8 cellular contexts compared by ENCODE assay signal in genomic region chr6:28211840-28212509, GRCh38. TPM values are rescaled to one million over a fixed set of nuclear protein-coding genes. Genes with fewer than 3 reads are reported as not detected.
DNase-seq lines count a peak whose midpoint lies in the region; ATAC-seq and TF ChIP-seq lines count a peak whose summit lies in the region.

No MANE protein-coding gene starts in this region.

- H3K4me3 ChIP-seq in AG10803 (ENCODE audit: low read length) (peak overlapping the region; percentile 61), fibroblast of mammary gland (ENCODE audit: control insufficient read depth, low read depth, low read length) (peak overlapping the region; percentile 70)

- DNase-seq in AG10803 (ENCODE audit: low read depth) (no peak), RPMI7951 (ENCODE audit: low read depth) (peak; percentile 7), fibroblast of mammary gland (ENCODE audit: low read depth) (no peak), midbrain (lab: John Stamatoyannopoulos, UW) (no peak)
- peak; percentile 10 for DNase-seq in stimulated activated naive CD8-positive, alpha-beta T cell treated with anti-CD3 and anti-CD28 coated beads, Interleukin-15, Interleukin-2, amounts not matched to agents 100 U/mL and 50 U/mL, for 24 hours
- no peak for DNase-seq in NK-92 treated with Interleukin-12 subunit alpha and Interleukin-12 subunit beta, amount 100 ng/mL, for 24 hours (lab: John Stamatoyannopoulos, UW)

- no peak for TF ChIP-seq CTCF in AG10803 (conservative IDR thresholded peaks at IDR 0.05; ENCODE audit: low read length)
- TF ChIP-seq CTCF in fibroblast of mammary gland (conservative IDR thresholded peaks at IDR 0.05; ENCODE audit: control insufficient read depth, insufficient read depth, low read depth, low read length), result no peak

- ATAC-seq in GM21619 (IDR thresholded peaks at IDR 0.05; ENCODE audit: unreplicated experiment), result peak; percentile 25
- no peak for ATAC-seq in stimulated activated naive CD8-positive, alpha-beta T cell treated with anti-CD3 and anti-CD28 coated beads, Interleukin-15, Interleukin-2, amounts not matched to agents 100 U/mL and 50 U/mL, for 24 hours
- ATAC-seq in GM18861 (IDR thresholded peaks at IDR 0.05; ENCODE audit: unreplicated experiment), result no peak

RNA-seq across cellular contexts. Expression of gene ZSCAN9, which starts 13.1 kb away (rescaled TPM):
- total RNA-seq in RPMI7951 (2014; rRNA removed; shearing (Covaris generic)), result 16.7 and 21.0 TPM in 2 replicates

RNA-seq across cellular contexts. Expression of gene ZKSCAN4, which starts 40.1 kb away (rescaled TPM):
- total RNA-seq in RPMI7951 (2014; rRNA removed; shearing (Covaris generic)), result 5.0 and 6.2 TPM in 2 replicates

RNA-seq across cellular contexts. Expression of gene NKAPL, which starts 47.1 kb away (rescaled TPM):
- not detected in 2 replicates for total RNA-seq in RPMI7951 (2014; rRNA removed; shearing (Covaris generic))

RNA-seq across cellular contexts. Expression of gene ZSCAN26, which starts 55.0 kb away (rescaled TPM):
- total RNA-seq in RPMI7951 (2014; rRNA removed; shearing (Covaris generic)), result 20.4 and 21.4 TPM in 2 replicates

Comparison
In these comparisons a context has a peak if more than half of its experiments do, and no peak if none do; other contexts are left out.
1. DNase-seq: peak in RPMI7951 (single experiment) and stimulated activated naive CD8-positive, alpha-beta T cell treated with anti-CD3 and anti-CD28 coated beads, Interleukin-15, Interleukin-2, amounts not matched to agents 100 U/mL and 50 U/mL, for 24 hours (single experiment); none in AG10803 (single experiment), fibroblast of mammary gland (single experiment), midbrain (single experiment) and NK-92 treated with Interleukin-12 subunit alpha and Interleukin-12 subunit beta, amount 100 ng/mL, for 24 hours (single experiment).